8 cellular contexts compared by ENCODE assay signal in genomic region chr17:40168262-40168832, GRCh38. TPM values are rescaled to one million over a fixed set of nuclear protein-coding genes. Genes with fewer than 3 reads are reported as not detected.
DNase-seq lines count a peak whose midpoint lies in the region; ATAC-seq and TF ChIP-seq lines count a peak whose summit lies in the region.

No MANE protein-coding gene starts in this region.

- H3K4me1 Mint-ChIP-seq in activated T-helper 17 cell treated with anti-CD3 and anti-CD28 coated beads, Interleukin-2, amount 50 U/mL, for 72 hours, result peaks cover 4% of the 10 kb centered on the region

- H3K9me3 ChIP-seq in BE2C, result no peaks in the 10 kb centered on the region
- no peaks in the 10 kb centered on the region for H3K9me3 ChIP-seq in neuronal stem cell (replicated peaks in 1 of 2; ENCODE audit: control insufficient read depth in 2 of 2, insufficient read depth in 1 of 2, low read depth in 1 of 2, low read length in 2 of 2)

- peaks cover 100% of the 10 kb centered on the region for H3K36me3 Mint-ChIP-seq in activated T-helper 17 cell treated with anti-CD3 and anti-CD28 coated beads, Interleukin-2, amount 50 U/mL, for 72 hours (ENCODE audit: low read depth)

- no peak overlapping the region for H3K14ac ChIP-seq in neuronal stem cell (ENCODE audit: low read length)

- H3K36me3 ChIP-seq in BE2C (peaks cover 87% of the 10 kb centered on the region), neuronal stem cell (replicated peaks in 1 of 2; ENCODE audit: control insufficient read depth in 2 of 2, insufficient read depth in 2 of 2, low read length in 2 of 2) (peaks cover 47 to 98% of the 10 kb centered on the region in 2 donors)

- H3K18ac ChIP-seq in neuronal stem cell (ENCODE audit: low read length), result no peak overlapping the region

- no CpG with 5 or more reads among the region's 11 CpGs for WGBS in neuronal stem cell (ENCODE audit: extremely low coverage in 2 of 2, insufficient read length in 2 of 2, insufficient replicate concordance in 1 of 2), 2 donors

- H3K9me3 Mint-ChIP-seq in activated T-helper 17 cell treated with anti-CD3 and anti-CD28 coated beads, Interleukin-2, amount 50 U/mL, for 72 hours, result no peaks in the 10 kb centered on the region

- H3K23ac ChIP-seq in neuronal stem cell (ENCODE audit: low read depth, low read length, poor library complexity), result no peak overlapping the region

- no peak overlapping the region for H3K4ac ChIP-seq in neuronal stem cell (ENCODE audit: low read length)

- H3K27ac Mint-ChIP-seq in activated T-helper 17 cell treated with anti-CD3 and anti-CD28 coated beads, Interleukin-2, amount 50 U/mL, for 72 hours, result peak overlapping the region; percentile 53

- H4K91ac ChIP-seq in neuronal stem cell (ENCODE audit: low read depth, low read length, poor library complexity), result no peak overlapping the region

- in situ Hi-C loops in GM13976 (cut with MboI; ENCODE audit: low sequenced_read_pairs, unreplicated experiment), result no loop called here

- no peak overlapping the region for H2AK5ac ChIP-seq in neuronal stem cell (ENCODE audit: low read depth, low read length)

- H4K8ac ChIP-seq in neuronal stem cell (ENCODE audit: low read depth, low read length), result no peak overlapping the region

- no peak overlapping the region for H3K9ac ChIP-seq in neuronal stem cell (ENCODE audit: low read depth, low read length, poor library complexity)

- H3K4me1 ChIP-seq in BE2C, result no peaks in the 10 kb centered on the region
- H3K4me1 ChIP-seq in neuronal stem cell (ENCODE audit: control insufficient read depth in 2 of 2, insufficient read depth in 1 of 2, low read depth in 1 of 2, low read length in 2 of 2), result peaks cover 0 to 2% of the 10 kb centered on the region in 2 donors

- H3K4me2 ChIP-seq in neuronal stem cell (ENCODE audit: insufficient read depth, low read length, poor library complexity, severe bottlenecking), result no peak overlapping the region

- no peaks in the 10 kb centered on the region for H3K27me3 Mint-ChIP-seq in activated T-helper 17 cell treated with anti-CD3 and anti-CD28 coated beads, Interleukin-2, amount 50 U/mL, for 72 hours

- peak; percentile 74 for TF ChIP-seq CTCF in BE2C (IDR thresholded peaks at IDR 0.05; ENCODE audit: low read depth, low read length)
- peak; percentile 48 for TF ChIP-seq CTCF in GM13976 (IDR thresholded peaks at IDR 0.05; ENCODE audit: borderline replicate concordance, control extremely low read depth, extremely low read depth, insufficient read depth, missing control alignments)
- TF ChIP-seq CTCF in fibroblast of villous mesenchyme (IDR thresholded peaks at IDR 0.05; ENCODE audit: insufficient read depth, low read depth, low read length), result peak; percentile 73

- H2BK12ac ChIP-seq in neuronal stem cell (ENCODE audit: low read length), result no peak overlapping the region

- no peak overlapping the region for H2BK120ac ChIP-seq in neuronal stem cell (ENCODE audit: low read depth, low read length)

- H2BK5ac ChIP-seq in neuronal stem cell (ENCODE audit: low read length), result no peak overlapping the region

- no peak overlapping the region for H2AFZ ChIP-seq in neuronal stem cell (ENCODE audit: low read length)

- H2BK15ac ChIP-seq in neuronal stem cell (ENCODE audit: low read length), result no peak overlapping the region

- no peak overlapping the region for H3K4me3 Mint-ChIP-seq in activated T-helper 17 cell treated with anti-CD3 and anti-CD28 coated beads, Interleukin-2, amount 50 U/mL, for 72 hours

- peak overlapping the region; percentile 21 for H3K27ac ChIP-seq in neuronal stem cell (replicated peaks; ENCODE audit: low read length)

- peak; percentile 69 for ATAC-seq in activated T-helper 17 cell treated with anti-CD3 and anti-CD28 coated beads, Interleukin-2, amount 50 U/mL, for 72 hours (replicated peaks)
- ATAC-seq in HG02885 (IDR thresholded peaks at IDR 0.05; ENCODE audit: poor library complexity, unreplicated experiment), result no peak

- H3K79me1 ChIP-seq in neuronal stem cell (ENCODE audit: low read depth, low read length), result no peaks in the 10 kb centered on the region

- no peak for DNase-seq in BE2C
- DNase-seq in GM13976 (ENCODE audit: low spot score), result peak; percentile 71
- peak; percentile 25 for DNase-seq in NCI-H345 treated with DMSO at 0.1 percent for 48 hours (lab: John Stamatoyannopoulos, UW; ENCODE audit: unreplicated experiment)
- DNase-seq in fibroblast of villous mesenchyme (ENCODE audit: low read depth), result peak; percentile 67
- no peak for DNase-seq in neuronal stem cell (ENCODE audit: low spot score)
- DNase-seq in mesenteric fat pad (ENCODE audit: low spot score), result no peak

- H3K27me3 ChIP-seq in BE2C, result no peaks in the 10 kb centered on the region
- no peaks in the 10 kb centered on the region for H3K27me3 ChIP-seq in neuronal stem cell (ENCODE audit: control insufficient read depth in 3 of 3, insufficient read depth in 3 of 3, low read depth in 1 of 3, low read length in 3 of 3)

- H3K4me3 ChIP-seq in BE2C (ENCODE audit: low read depth, low read length) (no peak overlapping the region), fibroblast of villous mesenchyme (ENCODE audit: low read depth, low read length) (no peak overlapping the region), neuronal stem cell (ENCODE audit: low read length in 2 of 2) (no peak overlapping the region)

RNA-seq across cellular contexts. Expression of gene RAPGEFL1, which starts 8.9 kb away (rescaled TPM):
- polyA plus RNA-seq in BE2C (2012; ENCODE audit: insufficient read depth, insufficient read length, low read depth), result 9.8 TPM
- total RNA-seq in activated T-helper 17 cell treated with anti-CD3 and anti-CD28 coated beads, Interleukin-2, amount 50 U/mL, for 72 hours, result 1 to 10 TPM; 9.4 to 9.9 TPM
- total RNA-seq in fibroblast of villous mesenchyme (2.2 and 2.6 TPM in 2 replicates), mesenteric fat pad (10.1 TPM)
- polyA plus RNA-seq in neuronal stem cell (2013, experiment 1 of 2), result 9.5 TPM
- polyA plus RNA-seq in neuronal stem cell (2013, experiment 2 of 2), result 9.7 TPM

RNA-seq across cellular contexts. Expression of gene CASC3, which starts 28.0 kb away (rescaled TPM):
- 128 TPM for polyA plus RNA-seq in BE2C (2012; ENCODE audit: insufficient read depth, insufficient read length, low read depth)
- total RNA-seq in activated T-helper 17 cell treated with anti-CD3 and anti-CD28 coated beads, Interleukin-2, amount 50 U/mL, for 72 hours, result 100 to 1,000 TPM; 110 to 244 TPM
- total RNA-seq in fibroblast of villous mesenchyme, result 42.5 and 51.8 TPM in 2 replicates
- 70.7 TPM for polyA plus RNA-seq in neuronal stem cell (2013, experiment 1 of 2)
- polyA plus RNA-seq in neuronal stem cell (2013, experiment 2 of 2), result 70.5 TPM
- 84.4 TPM for total RNA-seq in mesenteric fat pad

RNA-seq across cellular contexts. Expression of gene MSL1, which starts 46.6 kb away (rescaled TPM):
- 119 TPM for polyA plus RNA-seq in BE2C (2012; ENCODE audit: insufficient read depth, insufficient read length, low read depth)
- 100 to 1,000 TPM in 1 of 2 donors, 10 to 100 TPM in 1; 80.5 to 114 TPM for total RNA-seq in activated T-helper 17 cell treated with anti-CD3 and anti-CD28 coated beads, Interleukin-2, amount 50 U/mL, for 72 hours
- total RNA-seq in fibroblast of villous mesenchyme, result 64.4 and 73.0 TPM in 2 replicates
- 106 TPM for polyA plus RNA-seq in neuronal stem cell (2013, experiment 1 of 2)
- polyA plus RNA-seq in neuronal stem cell (2013, experiment 2 of 2), result 110 TPM
- 77.0 TPM for total RNA-seq in mesenteric fat pad

RNA-seq across cellular contexts. Expression of gene WIPF2, which starts 50.8 kb away (rescaled TPM):
- 16.5 TPM for polyA plus RNA-seq in BE2C (2012; ENCODE audit: insufficient read depth, insufficient read length, low read depth)
- 10 to 100 TPM; 25.1 to 38.0 TPM for total RNA-seq in activated T-helper 17 cell treated with anti-CD3 and anti-CD28 coated beads, Interleukin-2, amount 50 U/mL, for 72 hours
- total RNA-seq in fibroblast of villous mesenchyme, result 6.1 and 11.2 TPM in 2 replicates
- polyA plus RNA-seq in neuronal stem cell (2013, experiment 1 of 2), result 18.0 TPM
- 18.9 TPM for polyA plus RNA-seq in neuronal stem cell (2013, experiment 2 of 2)
- 29.5 TPM for total RNA-seq in mesenteric fat pad

Comparison
In these comparisons a context has a peak if more than half of its experiments do, and no peak if none do; other contexts are left out.
1. DNase-seq: peak in GM13976 (single experiment), NCI-H345 treated with DMSO at 0.1 percent for 48 hours (single experiment) and fibroblast of villous mesenchyme (single experiment); none in BE2C (single experiment), neuronal stem cell (single experiment) and mesenteric fat pad (single experiment).
2. Peak in every context shown above with its lines, with median percentiles within 50 percentile points of each other: CTCF ChIP-seq.